Comparison of ENCODE assay signal across 34 cellular contexts in the genomic region with DNA sequence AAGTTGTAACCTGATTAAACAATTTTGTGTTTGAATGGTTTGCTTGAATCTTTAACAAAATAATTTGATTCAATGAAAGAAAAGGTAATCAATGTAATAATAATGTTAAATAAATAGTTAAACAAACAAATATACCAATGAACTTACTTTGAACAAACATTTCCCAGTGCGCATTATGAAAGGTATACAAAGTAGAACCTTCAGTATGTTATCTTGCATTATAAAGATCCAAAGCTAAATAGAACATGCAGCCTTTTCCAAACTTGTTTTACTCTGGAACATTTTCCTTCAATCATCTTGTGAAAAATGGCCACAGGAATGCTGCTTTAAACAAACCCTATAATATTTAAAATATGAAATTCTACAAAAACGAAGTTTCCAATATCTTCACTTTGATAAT.
"Had no signal": no experiment of that assay in that cellular context is flagged by ENCODE, and none has a peak within 500 bp of the region (broad histone marks: within the 10 kb centered on the region; RNA-seq: fewer than 3 reads in every experiment).

No MANE protein-coding gene starts in this region.

- H3K36me3 ChIP-seq: ascending aorta, cardiac muscle cell, WERI-Rb-1 had no signal

- H3K27me3 ChIP-seq: ascending aorta, cardiac muscle cell had no signal

- H3K4me3 Mint-ChIP-seq: activated CD4-positive, alpha-beta memory T cell treated with anti-CD3 and anti-CD28 coated beads, Interleukin-2, amount 10 ng/mL, durations not matched to agents 7 days and 5 days; activated CD4-positive, alpha-beta T cell treated with anti-CD3 and anti-CD28 coated beads for 36 hours; activated CD4-positive, alpha-beta T cell treated with anti-CD3 and anti-CD28 coated beads, Interleukin-2, amount 10 ng/mL, durations not matched to agents 7 days and 5 days; activated CD8-positive, alpha-beta memory T cell treated with anti-CD3 and anti-CD28 coated beads, Interleukin-2, amount 10 ng/mL, durations not matched to agents 7 days and 5 days; activated CD8-positive, alpha-beta T cell treated with anti-CD3 and anti-CD28 coated beads, Interleukin-2, amount 10 ng/mL, durations not matched to agents 7 days and 5 days; activated naive CD4-positive, alpha-beta T cell treated with anti-CD3 and anti-CD28 coated beads, Interleukin-2, amount 10 ng/mL, durations not matched to agents 7 days and 5 days; activated naive CD4-positive, alpha-beta T cell treated with anti-CD3 and anti-CD28 coated beads, Interleukin-2, amount 50 U/mL, for 24 hours; activated naive CD8-positive, alpha-beta T cell; activated naive CD8-positive, alpha-beta T cell treated with anti-CD3 and anti-CD28 coated beads, Interleukin-2, amount 10 ng/mL, durations not matched to agents 7 days and 5 days; activated naive CD8-positive, alpha-beta T cell treated with anti-CD3 and anti-CD28 coated beads, Interleukin-2, amount 50 U/mL, for 24 hours; activated T-cell treated with anti-CD3 and anti-CD28 coated beads, Interleukin-2, amount 50 U/mL, for 24 hours; brain; central memory CD8-positive, alpha-beta T cell; T-cell; T-helper 17 cell; WTC11 had no signal

- H3K4me3 ChIP-seq: ascending aorta, cardiac muscle cell had no signal

- H3K4me1 Mint-ChIP-seq: activated CD4-positive, alpha-beta memory T cell treated with anti-CD3 and anti-CD28 coated beads, Interleukin-2, amount 10 ng/mL, durations not matched to agents 7 days and 5 days; activated CD4-positive, alpha-beta T cell treated with anti-CD3 and anti-CD28 coated beads for 36 hours; activated CD4-positive, alpha-beta T cell treated with anti-CD3 and anti-CD28 coated beads, Interleukin-2, amount 10 ng/mL, durations not matched to agents 7 days and 5 days; activated CD8-positive, alpha-beta memory T cell treated with anti-CD3 and anti-CD28 coated beads, Interleukin-2, amount 10 ng/mL, durations not matched to agents 7 days and 5 days; activated naive CD4-positive, alpha-beta T cell treated with anti-CD3 and anti-CD28 coated beads, Interleukin-2, amount 10 ng/mL, durations not matched to agents 7 days and 5 days; activated naive CD4-positive, alpha-beta T cell treated with anti-CD3 and anti-CD28 coated beads, Interleukin-2, amount 50 U/mL, for 24 hours; activated naive CD8-positive, alpha-beta T cell treated with anti-CD3 and anti-CD28 coated beads, Interleukin-2, amount 10 ng/mL, durations not matched to agents 7 days and 5 days; activated naive CD8-positive, alpha-beta T cell treated with anti-CD3 and anti-CD28 coated beads, Interleukin-2, amount 50 U/mL, for 24 hours; central memory CD8-positive, alpha-beta T cell; T-cell; T-helper 17 cell; WTC11 had no signal

- H3K9me3 Mint-ChIP-seq: activated CD4-positive, alpha-beta T cell treated with anti-CD3 and anti-CD28 coated beads, Interleukin-2, amount 10 ng/mL, durations not matched to agents 7 days and 5 days; activated naive CD4-positive, alpha-beta T cell treated with anti-CD3 and anti-CD28 coated beads, Interleukin-2, amount 50 U/mL, for 24 hours; activated naive CD8-positive, alpha-beta T cell treated with anti-CD3 and anti-CD28 coated beads, Interleukin-2, amount 50 U/mL, for 24 hours; activated T-cell treated with anti-CD3 and anti-CD28 coated beads, Interleukin-2, amount 50 U/mL, for 24 hours; activated T-helper 2 cell treated with anti-CD3 and anti-CD28 coated beads, Interferon-gamma antibody, Interleukin-2, Interleukin-4, amounts not matched to agents 10 μg/mL and 5 μg/mL and 100 μg/mL, durations not matched to agents 14 hours and 24 hours and 36 hours; brain; WTC11 had no signal

- H3K27ac ChIP-seq: ascending aorta, cardiac muscle cell, WERI-Rb-1 had no signal

- H3K4me1 ChIP-seq: ascending aorta had no signal

- H3K36me3 Mint-ChIP-seq: activated CD8-positive, alpha-beta memory T cell treated with anti-CD3 and anti-CD28 coated beads, Interleukin-2, amount 10 ng/mL, durations not matched to agents 7 days and 5 days; activated naive CD4-positive, alpha-beta T cell treated with anti-CD3 and anti-CD28 coated beads, Interleukin-2, amount 10 ng/mL, durations not matched to agents 7 days and 5 days; activated naive CD4-positive, alpha-beta T cell treated with anti-CD3 and anti-CD28 coated beads, Interleukin-2, amount 50 U/mL, for 24 hours; activated naive CD8-positive, alpha-beta T cell; activated naive CD8-positive, alpha-beta T cell treated with anti-CD3 and anti-CD28 coated beads, Interleukin-2, amount 10 ng/mL, durations not matched to agents 7 days and 5 days; brain; T-cell; WTC11 had no signal

- H3K9me3 ChIP-seq: ascending aorta had no signal

- DNase-seq: activated CD4-positive, alpha-beta memory T cell treated with anti-CD3 and anti-CD28 coated beads, Interleukin-2, amount 10 ng/mL, durations not matched to agents 7 days and 5 days; activated CD4-positive, alpha-beta T cell treated with anti-CD3 and anti-CD28 coated beads for 1 hour; activated CD4-positive, alpha-beta T cell treated with anti-CD3 and anti-CD28 coated beads for 36 hours; activated CD4-positive, alpha-beta T cell treated with anti-CD3 and anti-CD28 coated beads for 48 hours; activated CD4-positive, alpha-beta T cell treated with anti-CD3 and anti-CD28 coated beads, Interleukin-2, amount 10 ng/mL, durations not matched to agents 7 days and 5 days; activated CD4-positive, alpha-beta T cell treated with anti-CD3 and anti-CD28 coated beads, Interleukin-2, amount 50 U/mL, for 4 hours; activated CD4-positive, CD25-positive, alpha-beta regulatory T cell; activated CD8-positive, alpha-beta memory T cell treated with anti-CD3 and anti-CD28 coated beads for 24 hours; activated CD8-positive, alpha-beta memory T cell treated with anti-CD3 and anti-CD28 coated beads, Interleukin-2, amount 10 ng/mL, durations not matched to agents 7 days and 5 days; activated CD8-positive, alpha-beta memory T cell treated with anti-CD3 and anti-CD28 coated beads, Interleukin-2, amount 50 U/mL, for 48 hours; activated CD8-positive, alpha-beta T cell treated with anti-CD3 and anti-CD28 coated beads, Interleukin-2, amount 10 ng/mL, durations not matched to agents 7 days and 5 days; activated effector memory CD4-positive, alpha-beta T cell treated with Interleukin-2 at 50 U/mL for 16 hours; activated gamma-delta T cell; activated naive CD4-positive, alpha-beta T cell treated with anti-CD3 and anti-CD28 coated beads, Interleukin-2, amount 10 ng/mL, durations not matched to agents 7 days and 5 days; activated naive CD4-positive, alpha-beta T cell treated with Interleukin-2 at 50 U/mL for 16 hours; activated naive CD8-positive, alpha-beta T cell treated with anti-CD3 and anti-CD28 coated beads, Interleukin-2, amount 10 ng/mL, durations not matched to agents 7 days and 5 days; activated naive CD8-positive, alpha-beta T cell treated with anti-CD3 and anti-CD28 coated beads, Interleukin-2, amount 50 U/mL, for 24 hours; activated T-cell treated with anti-CD3 and anti-CD28 coated beads, Interleukin-2, amount 50 U/mL, for 24 hours; activated T-cell treated with anti-CD3 and anti-CD28 coated beads, Interleukin-2, amount 50 U/mL, for 48 hours; amygdala; anterior cingulate cortex; caudate nucleus; cerebellar nuclear complex; T-cell; T-helper 17 cell; WERI-Rb-1 had no signal

- H3K27me3 Mint-ChIP-seq: activated CD4-positive, alpha-beta memory T cell treated with anti-CD3 and anti-CD28 coated beads, Interleukin-2, amount 10 ng/mL, durations not matched to agents 7 days and 5 days; activated CD4-positive, alpha-beta T cell treated with anti-CD3 and anti-CD28 coated beads for 36 hours; activated CD4-positive, alpha-beta T cell treated with anti-CD3 and anti-CD28 coated beads, Interleukin-2, amount 10 ng/mL, durations not matched to agents 7 days and 5 days; activated CD8-positive, alpha-beta memory T cell treated with anti-CD3 and anti-CD28 coated beads, Interleukin-2, amount 10 ng/mL, durations not matched to agents 7 days and 5 days; activated naive CD4-positive, alpha-beta T cell treated with anti-CD3 and anti-CD28 coated beads, Interleukin-2, amount 10 ng/mL, durations not matched to agents 7 days and 5 days; activated naive CD4-positive, alpha-beta T cell treated with anti-CD3 and anti-CD28 coated beads, Interleukin-2, amount 50 U/mL, for 24 hours; activated naive CD8-positive, alpha-beta T cell; activated naive CD8-positive, alpha-beta T cell treated with anti-CD3 and anti-CD28 coated beads, Interleukin-2, amount 10 ng/mL, durations not matched to agents 7 days and 5 days; activated naive CD8-positive, alpha-beta T cell treated with anti-CD3 and anti-CD28 coated beads, Interleukin-2, amount 50 U/mL, for 24 hours; activated T-cell treated with anti-CD3 and anti-CD28 coated beads, Interleukin-2, amount 50 U/mL, for 24 hours; brain; central memory CD8-positive, alpha-beta T cell; T-cell; T-helper 17 cell had no signal

- H3K27ac Mint-ChIP-seq: activated CD4-positive, alpha-beta memory T cell treated with anti-CD3 and anti-CD28 coated beads, Interleukin-2, amount 10 ng/mL, durations not matched to agents 7 days and 5 days; activated CD4-positive, alpha-beta T cell treated with anti-CD3 and anti-CD28 coated beads for 36 hours; activated CD4-positive, alpha-beta T cell treated with anti-CD3 and anti-CD28 coated beads, Interleukin-2, amount 10 ng/mL, durations not matched to agents 7 days and 5 days; activated CD8-positive, alpha-beta memory T cell treated with anti-CD3 and anti-CD28 coated beads, Interleukin-2, amount 10 ng/mL, durations not matched to agents 7 days and 5 days; activated CD8-positive, alpha-beta T cell treated with anti-CD3 and anti-CD28 coated beads, Interleukin-2, amount 10 ng/mL, durations not matched to agents 7 days and 5 days; activated naive CD4-positive, alpha-beta T cell treated with anti-CD3 and anti-CD28 coated beads, Interleukin-2, amount 10 ng/mL, durations not matched to agents 7 days and 5 days; activated naive CD4-positive, alpha-beta T cell treated with anti-CD3 and anti-CD28 coated beads, Interleukin-2, amount 50 U/mL, for 24 hours; activated naive CD8-positive, alpha-beta T cell; activated naive CD8-positive, alpha-beta T cell treated with anti-CD3 and anti-CD28 coated beads, Interleukin-2, amount 10 ng/mL, durations not matched to agents 7 days and 5 days; activated naive CD8-positive, alpha-beta T cell treated with anti-CD3 and anti-CD28 coated beads, Interleukin-2, amount 50 U/mL, for 24 hours; activated T-cell treated with anti-CD3 and anti-CD28 coated beads, Interleukin-2, amount 50 U/mL, for 24 hours; activated T-helper 2 cell treated with anti-CD3 and anti-CD28 coated beads, Interferon-gamma antibody, Interleukin-2, Interleukin-4, amounts not matched to agents 10 μg/mL and 5 μg/mL and 100 μg/mL, durations not matched to agents 14 hours and 24 hours and 36 hours; brain; T-cell; T-helper 17 cell; WTC11 had no signal
